Comparison of ENCODE assay signal across 11 cellular contexts in the genomic region with DNA sequence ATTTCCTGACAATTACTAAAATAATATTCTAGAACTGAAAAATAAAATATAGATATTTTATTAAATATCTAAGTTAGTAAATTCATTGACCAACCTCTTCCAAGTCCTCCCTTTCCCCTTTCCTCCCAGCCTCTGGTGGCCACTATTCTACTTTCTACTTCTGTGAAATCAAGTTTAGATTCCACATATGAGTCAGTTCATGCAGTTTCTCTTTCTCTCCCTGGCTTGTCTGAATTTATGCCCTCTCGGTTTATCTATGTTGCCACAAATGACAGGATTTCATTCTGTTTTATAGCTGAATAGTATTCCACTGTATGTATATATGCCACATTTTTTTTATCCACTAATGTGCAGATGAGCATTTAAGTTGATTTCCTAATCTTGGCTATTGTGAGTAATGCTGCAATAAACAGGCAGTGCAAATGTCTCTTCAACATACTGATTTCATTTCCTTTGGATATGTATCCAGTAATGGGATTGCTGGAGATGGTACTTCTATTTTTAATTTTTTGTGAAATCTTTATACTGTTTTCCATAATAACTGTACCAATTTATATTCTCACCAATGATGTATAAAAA.
A peak's percentile ranks its signal among the peaks of the same experiment; 100 is the strongest.
DNase-seq lines count a peak whose midpoint lies in the region; ATAC-seq and TF ChIP-seq lines count a peak whose summit lies in the region.
"Had no signal": no experiment of that assay in that cellular context is flagged by ENCODE, and none has a peak within 500 bp of the region (broad histone marks: within the 10 kb centered on the region; RNA-seq: fewer than 3 reads in every experiment).

No MANE protein-coding gene starts in this region.

- H3K27me3 ChIP-seq in adipocyte (replicated peaks; ENCODE audit: control insufficient read depth, insufficient read depth, low read length), result no peaks in the 10 kb centered on the region

- ATAC-seq in GM19395 (IDR thresholded peaks at IDR 0.05; ENCODE audit: unreplicated experiment) (peak; percentile 99), HG02973 (IDR thresholded peaks at IDR 0.05; ENCODE audit: unreplicated experiment) (peak; percentile 99)

- TF ChIP-seq CTCF in GM10266 (IDR thresholded peaks at IDR 0.05; ENCODE audit: control insufficient read depth, insufficient read depth, low read depth, missing control alignments), result no peak

- DNase-seq in GM10266 (ENCODE audit: extremely low spot score) (peak; percentile 35), adipocyte (ENCODE audit: low read depth) (peak; percentile 25), NCI-H774 (lab: John Stamatoyannopoulos, UW) (no peak), NCI-H510A (lab: John Stamatoyannopoulos, UW) (no peak), hippocampal formation (lab: John Stamatoyannopoulos, UW) (no peak), SHP77 treated with DMSO at 0.1 percent for 48 hours (lab: John Stamatoyannopoulos, UW) (no peak)
- DNase-seq: activated B cell treated with CpG ODN at 0.5 μM for 24 hours; CD4-positive, alpha-beta T cell; immature natural killer cell had no signal

- peaks cover 17% of the 10 kb centered on the region for H3K4me1 ChIP-seq in adipocyte (ENCODE audit: control insufficient read depth, insufficient read depth, low read length)

- H3K4me3 ChIP-seq in adipocyte (ENCODE audit: low read length), result peak overlapping the region; percentile 70

- peak overlapping the region; percentile 62 for H3K9ac ChIP-seq in adipocyte (ENCODE audit: low read length)

- no peaks in the 10 kb centered on the region for H3K36me3 ChIP-seq in adipocyte (ENCODE audit: control insufficient read depth, insufficient read depth, low read length, severe bottlenecking)

- H3K9me3 ChIP-seq in adipocyte (ENCODE audit: control insufficient read depth, low read length), result no peaks in the 10 kb centered on the region

Comparison
In these comparisons a context has a peak if more than half of its experiments do, and no peak if none do; other contexts are left out.
1. DNase-seq: peak in GM10266 (single experiment) and adipocyte (single experiment); none in NCI-H774 (single experiment), NCI-H510A (single experiment), hippocampal formation (0 of 2) and SHP77 treated with DMSO at 0.1 percent for 48 hours (single experiment).